In genomic region chr4:153433753-153434105, GRCh38 we compare ENCODE assay signal across 10 cellular contexts. TPM values are rescaled to one million over a fixed set of nuclear protein-coding genes. Genes with fewer than 3 reads are reported as not detected.
DNase-seq lines count a peak whose midpoint lies in the region; ATAC-seq and TF ChIP-seq lines count a peak whose summit lies in the region.
"Had no signal": no experiment of that assay in that cellular context is flagged by ENCODE, and none has a peak within 500 bp of the region (broad histone marks: within the 10 kb centered on the region; RNA-seq: fewer than 3 reads in every experiment).

No MANE protein-coding gene starts in this region.

- no peak overlapping the region for H3K27ac ChIP-seq in CD8-positive, alpha-beta memory T cell (ENCODE audit: low read depth, low read length)
- H3K27ac ChIP-seq in Peyer's patch: peak overlapping the region in 3 of 4 donors; percentile 35 to 79 (median 56)

- no peaks in the 10 kb centered on the region for H3K36me3 ChIP-seq in CD8-positive, alpha-beta memory T cell (ENCODE audit: insufficient read depth, low read length)
- H3K36me3 ChIP-seq in Peyer's patch: no peaks in the 10 kb centered on the region

- H3K27me3 Mint-ChIP-seq in CD8-positive, alpha-beta memory T cell: no peaks in the 10 kb centered on the region
- H3K27me3 Mint-ChIP-seq in memory B cell: no peaks in the 10 kb centered on the region

- peak; percentile 0 for ATAC-seq in GM21447 (IDR thresholded peaks at IDR 0.05; ENCODE audit: unreplicated experiment)
- no peak for ATAC-seq in memory B cell (ENCODE audit: low read depth)

- POLR2A ChIA-PET in CD8-positive, alpha-beta memory T cell (lab: Charles Lee): interaction anchor here (0.5 to 1.6 kb wide), 3 partner anchors 16 to 140 kb away, joined by 3 to 6 read pairs (median 4); no protein-coding TSS in a partner anchor

- H3K4me1 Mint-ChIP-seq in CD8-positive, alpha-beta memory T cell: peaks cover 43 to 60% (median 56%) of the 10 kb centered on the region in 3 donors
- H3K4me1 Mint-ChIP-seq in memory B cell: peaks cover 46% of the 10 kb centered on the region

- TF ChIP-seq POLR2A in Peyer's patch (IDR thresholded peaks at IDR 0.05): no peak

- no peak for DNase-seq in CD8-positive, alpha-beta memory T cell
- DNase-seq in Peyer's patch (no peak), memory B cell (ENCODE audit: low spot score in 2 of 2) (no peak), NCI-H2227 (lab: John Stamatoyannopoulos, UW; ENCODE audit: unreplicated experiment) (no peak), SW480 (ENCODE audit: low spot score) (no peak), HCEC 1CT (no peak), hippocampal formation (lab: John Stamatoyannopoulos, UW) (no peak)
- DNase-seq: kidney, NCI-H510A had no signal

- no peaks in the 10 kb centered on the region for H3K9me3 ChIP-seq in CD8-positive, alpha-beta memory T cell (ENCODE audit: low read length)
- H3K9me3 ChIP-seq in Peyer's patch: no peaks in the 10 kb centered on the region

- H3K4me3 Mint-ChIP-seq in CD8-positive, alpha-beta memory T cell: peak overlapping the region; percentile 76 to 88 (median 86)
- H3K4me3 Mint-ChIP-seq in memory B cell: peak overlapping the region; percentile 76

- no peak for TF ChIP-seq CTCF in Peyer's patch (IDR thresholded peaks at IDR 0.05)

- no peaks in the 10 kb centered on the region for H3K36me3 Mint-ChIP-seq in CD8-positive, alpha-beta memory T cell
- H3K36me3 Mint-ChIP-seq in memory B cell: no peaks in the 10 kb centered on the region

- no peaks in the 10 kb centered on the region for H3K9me3 Mint-ChIP-seq in CD8-positive, alpha-beta memory T cell
- no peaks in the 10 kb centered on the region for H3K9me3 Mint-ChIP-seq in memory B cell

- CTCF ChIA-PET in CD8-positive, alpha-beta memory T cell (lab: Charles Lee): interaction anchor here (0.6 to 10.1 kb wide), 19 partner anchors 9 to 291 kb away, joined by 3 to 133 read pairs (median 8); partner anchors contain the start of gene TMEM131L

- peak overlapping the region; percentile 71 to 96 (median 94) for H3K27ac Mint-ChIP-seq in CD8-positive, alpha-beta memory T cell
- peak overlapping the region; percentile 91 for H3K27ac Mint-ChIP-seq in memory B cell

- peaks cover 57% of the 10 kb centered on the region for H3K4me1 ChIP-seq in CD8-positive, alpha-beta memory T cell (ENCODE audit: insufficient read depth, low read length)
- H3K4me1 ChIP-seq in Peyer's patch: peaks cover 0 to 6% (median 0%) of the 10 kb centered on the region in 4 donors

- peak overlapping the region; percentile 60 for H3K4me3 ChIP-seq in CD8-positive, alpha-beta memory T cell (ENCODE audit: low read length)
- peak overlapping the region in 2 of 4 donors; percentile 13 to 28 for H3K4me3 ChIP-seq in Peyer's patch

- no peaks in the 10 kb centered on the region for H3K27me3 ChIP-seq in CD8-positive, alpha-beta memory T cell (ENCODE audit: insufficient read depth, low read length, poor library complexity, severe bottlenecking)
- H3K27me3 ChIP-seq in Peyer's patch: no peaks in the 10 kb centered on the region

RNA-seq across cellular contexts. Expression of gene TMEM131L, which starts 32.4 kb away (rescaled TPM):
- total RNA-seq in CD8-positive, alpha-beta memory T cell: 10 to 100 TPM; 28.1 to 29.6 TPM
- 28.6 TPM for polyA plus RNA-seq in CD8-positive, alpha-beta memory T cell
- total RNA-seq in Peyer's patch: 10 to 100 TPM in 1 of 4 donors, 1 to 10 TPM in 3; 5.2 to 54.5 (median 7.0) TPM
